Comparison of ENCODE assay signal across 9 cellular contexts in genomic region chr5:86968311-86968753, GRCh38.
DNase-seq lines count a peak whose midpoint lies in the region; ATAC-seq and TF ChIP-seq lines count a peak whose summit lies in the region.
"Had no signal": no experiment of that assay in that cellular context is flagged by ENCODE, and none has a peak within 500 bp of the region (broad histone marks: within the 10 kb centered on the region; RNA-seq: fewer than 3 reads in every experiment).

No MANE protein-coding gene starts in this region.

- H3K9me3 ChIP-seq in OCI-LY7 (ENCODE audit: low read length) (no peaks in the 10 kb centered on the region), neural progenitor cell (ENCODE audit: low read depth) (no peaks in the 10 kb centered on the region)

- no peaks in the 10 kb centered on the region for H3K9me2 ChIP-seq in OCI-LY7 (ENCODE audit: insufficient read depth, low read length)

- no peak overlapping the region for H3K4me3 Mint-ChIP-seq in neural progenitor cell
- H3K4me3 Mint-ChIP-seq: activated naive CD8-positive, alpha-beta T cell had no signal

- H3K27ac ChIP-seq in OCI-LY7 (ENCODE audit: low read depth, low read length, poor library complexity, severe bottlenecking) (no peak overlapping the region), neural progenitor cell (no peak overlapping the region)

- no peaks in the 10 kb centered on the region for H3K9me3 Mint-ChIP-seq in neural progenitor cell

- DNase-seq in A172 (ENCODE audit: low spot score) (peak; percentile 56), GM12865 (ENCODE audit: low read depth) (no peak), OCI-LY7 (ENCODE audit: low spot score) (peak; percentile 13), epidermal melanocyte (ENCODE audit: insufficient read length, low spot score) (peak; percentile 19), neural progenitor cell (ENCODE audit: low spot score) (peak; percentile 17), NCI-H2196 (lab: John Stamatoyannopoulos, UW; ENCODE audit: unreplicated experiment) (no peak), GOT3 (lab: John Stamatoyannopoulos, UW) (no peak)

- H3K27me3 Mint-ChIP-seq in neural progenitor cell (ENCODE audit: insufficient read depth, low read depth) = no peaks in the 10 kb centered on the region

- TF ChIP-seq CTCF in GM12865 (IDR thresholded peaks at IDR 0.05; ENCODE audit: insufficient read depth, low read depth, low read length, missing control alignments) (peak; percentile 15), OCI-LY7 (conservative IDR thresholded peaks at IDR 0.05; ENCODE audit: low read length) (peak; percentile 71), neural progenitor cell (IDR thresholded peaks at IDR 0.05) (peak; percentile 58)

- intact Hi-C loops in OCI-LY7 (cut with micrococcal nuclease; ENCODE audit: unreplicated experiment) = no loop called here

- H3K4me1 Mint-ChIP-seq in neural progenitor cell = peaks cover 4% of the 10 kb centered on the region

- POLR2A ChIA-PET in OCI-LY7 (lab: Charles Lee) = interaction anchor here (0.5 to 1.0 kb wide), 5 partner anchors 14 to 1443 kb away, joined by 3 to 5 read pairs (median 3); no protein-coding TSS in a partner anchor

- ATAC-seq in GM21619 (IDR thresholded peaks at IDR 0.05; ENCODE audit: unreplicated experiment) = no peak

- no peaks in the 10 kb centered on the region for H3K79me2 ChIP-seq in OCI-LY7 (ENCODE audit: insufficient read depth, low read depth, low read length)
- no peaks in the 10 kb centered on the region for H3K79me2 ChIP-seq in neural progenitor cell (ENCODE audit: low read depth)

- peak overlapping the region; percentile 65 for H3K27ac Mint-ChIP-seq in neural progenitor cell
- H3K27ac Mint-ChIP-seq: activated naive CD8-positive, alpha-beta T cell had no signal

- H3K27me3 ChIP-seq in neural progenitor cell = no peaks in the 10 kb centered on the region

- H3K4me3 ChIP-seq in GM12865 (ENCODE audit: low read depth, low read length) (no peak overlapping the region), OCI-LY7 (ENCODE audit: low read depth, low read length, poor library complexity, severe bottlenecking) (no peak overlapping the region), neural progenitor cell (no peak overlapping the region)

- H3K4me1 ChIP-seq in OCI-LY7 (ENCODE audit: insufficient read depth, low read length, poor library complexity, severe bottlenecking) (no peaks in the 10 kb centered on the region), neural progenitor cell (no peaks in the 10 kb centered on the region)

- H3F3A ChIP-seq in neural progenitor cell (ENCODE audit: low read depth) = no peaks in the 10 kb centered on the region

- no peak overlapping the region for H3K9ac ChIP-seq in neural progenitor cell

- H3K4me2 ChIP-seq in OCI-LY7 (ENCODE audit: low read length) = no peak overlapping the region
- no peak overlapping the region for H3K4me2 ChIP-seq in neural progenitor cell

- no TSS peak for BruUV-seq in OCI-LY7 (replicated peaks; lab: Mats Ljungman, UMichigan)

- CTCF ChIA-PET in OCI-LY7 (lab: Charles Lee; ENCODE audit: unreplicated experiment) = no interaction called here

- no peaks in the 10 kb centered on the region for H3K36me3 Mint-ChIP-seq in neural progenitor cell
- H3K36me3 Mint-ChIP-seq: activated naive CD8-positive, alpha-beta T cell had no signal

- H2AFZ ChIP-seq in OCI-LY7 (ENCODE audit: low read length) (no peak overlapping the region), neural progenitor cell (replicated peaks) (peak overlapping the region; percentile 69)

- H3K36me3 ChIP-seq in OCI-LY7 (ENCODE audit: insufficient read depth, low read length) (no peaks in the 10 kb centered on the region), neural progenitor cell (no peaks in the 10 kb centered on the region)

- no peaks in the 10 kb centered on the region for H4K20me1 ChIP-seq in OCI-LY7 (ENCODE audit: insufficient read depth, low read length)
- no peaks in the 10 kb centered on the region for H4K20me1 ChIP-seq in neural progenitor cell (ENCODE audit: low read depth)

Comparison
In these comparisons a context has a peak if more than half of its experiments do, and no peak if none do; other contexts are left out.
1. DNase-seq: peak in A172 (single experiment), OCI-LY7 (single experiment), epidermal melanocyte (single experiment) and neural progenitor cell (single experiment); none in GM12865 (single experiment), NCI-H2196 (single experiment) and GOT3 (single experiment).
2. CTCF ChIP-seq: peak in every context shown above with its lines; median percentile 71 in OCI-LY7; 58 in neural progenitor cell; 15 in GM12865.